In genomic region chr1:186375152-186375928, GRCh38 we compare ENCODE assay signal across 8 cellular contexts. TPM values are rescaled to one million over a fixed set of nuclear protein-coding genes. Genes with fewer than 3 reads are reported as not detected.
DNase-seq lines count a peak whose midpoint lies in the region; ATAC-seq, FAIRE-seq and TF ChIP-seq lines count a peak whose summit lies in the region.

Gene ODR4, plus strand, starts transcription at chr1:186375838. Its CDS starts 3,948 bp downstream, at chr1:186379786.
Gene TPR, minus strand, starts transcription at chr1:186375253. Its CDS starts 225 bp downstream, at chr1:186375028.

- peak within 1 kb of the TSS; percentile 92 for H3K27ac ChIP-seq in ACC112 (ENCODE audit: low read depth, low read length)
- H3K27ac ChIP-seq in VCaP: peak within 1 kb of the TSS; percentile 86
- peak within 1 kb of the TSS; percentile 94 for H3K27ac ChIP-seq in mammary epithelial cell (ENCODE audit: insufficient read depth, low read depth, low read length)
- H3K27ac ChIP-seq in iPS-20b (ENCODE audit: low read length): peak within 1 kb of the TSS; percentile 15
- peak within 1 kb of the TSS; percentile 95 to 99 for H3K27ac ChIP-seq in small intestine (ENCODE audit: low read depth in 1 of 2, low read length in 1 of 2)

- BruUV-seq in mammary epithelial cell (replicated peaks; lab: Mats Ljungman, UMichigan): no TSS peak

- peak within 1 kb of the TSS; percentile 94 for H3K4me2 ChIP-seq in mammary epithelial cell (ENCODE audit: insufficient read depth, low read depth, low read length)

- TF ChIP-seq CTCF in VCaP (conservative IDR thresholded peaks at IDR 0.05) (peak; percentile 96), mammary epithelial cell (conservative IDR thresholded peaks at IDR 0.05 in 1 of 2, IDR thresholded peaks at IDR 0.05 in 1 of 2; ENCODE audit: extremely low read depth in 1 of 2, insufficient read depth in 1 of 2, low read depth in 1 of 2, low read length in 2 of 2) (peak; percentile 85 to 87)

- no peaks in the 10 kb centered on the region for H3K9me3 ChIP-seq in mammary epithelial cell (replicated peaks; ENCODE audit: insufficient read depth, low read length)
- H3K9me3 ChIP-seq in iPS-20b (ENCODE audit: insufficient read depth, low read depth, low read length): no peaks in the 10 kb centered on the region
- no peaks in the 10 kb centered on the region for H3K9me3 ChIP-seq in small intestine (ENCODE audit: control insufficient read depth, low read depth)

- H3K36me3 ChIP-seq in ACC112 (ENCODE audit: insufficient read depth, low read length): peaks cover 27% of the 10 kb centered on the region
- peaks cover 16% of the 10 kb centered on the region for H3K36me3 ChIP-seq in mammary epithelial cell (ENCODE audit: insufficient read depth, low read length)
- peaks cover 50% of the 10 kb centered on the region for H3K36me3 ChIP-seq in iPS-20b (ENCODE audit: insufficient read depth, low read depth, low read length)
- peaks cover 0 to under 1% of the 10 kb centered on the region in 2 donors for H3K36me3 ChIP-seq in small intestine (ENCODE audit: control insufficient read depth in 2 of 2, insufficient read depth in 2 of 2, low read length in 2 of 2)

- H3K4me3 ChIP-seq in ACC112 (ENCODE audit: low read depth, low read length) (peak within 1 kb of the TSS; percentile 92), mammary epithelial cell (replicated peaks in 1 of 3; ENCODE audit: insufficient read depth in 1 of 3, low read depth in 2 of 3, low read length in 3 of 3) (peak within 1 kb of the TSS; percentile 91 to 99 (median 92)), iPS-20b (ENCODE audit: low read length) (peak within 1 kb of the TSS; percentile 92), small intestine (ENCODE audit: low read depth in 1 of 2, low read length in 2 of 2) (peak within 1 kb of the TSS; percentile 73 to 74)

- CTCF ChIA-PET in mammary epithelial cell (lab: Charles Lee; ENCODE audit: low non-redundant PET): interaction anchor here (0.5 to 1.2 kb wide), 10 partner anchors 13 to 1517 kb away, joined by 3 to 12 read pairs (median 4); no protein-coding TSS in a partner anchor

- no peak for FAIRE-seq in small intestine (lab: Jason Lieb, UNC)

- peaks cover 17% of the 10 kb centered on the region for H3K4me1 ChIP-seq in ACC112 (ENCODE audit: control insufficient read depth, insufficient read depth, low read length, unreplicated experiment)
- peaks cover 8% of the 10 kb centered on the region for H3K4me1 ChIP-seq in mammary epithelial cell (ENCODE audit: insufficient read depth, low read length)
- H3K4me1 ChIP-seq in iPS-20b (ENCODE audit: insufficient read depth, low read length): peaks cover 9% of the 10 kb centered on the region; the same call in 1 of the 2 replicates
- peaks cover 2 to 3% of the 10 kb centered on the region in 2 donors for H3K4me1 ChIP-seq in small intestine (ENCODE audit: control insufficient read depth in 2 of 2, insufficient read depth in 1 of 2, low read depth in 1 of 2, low read length in 1 of 2)

- H4K20me1 ChIP-seq in mammary epithelial cell (ENCODE audit: insufficient read depth, low read length): no peaks in the 10 kb centered on the region

- H3K79me2 ChIP-seq in ACC112 (ENCODE audit: control insufficient read depth, insufficient read depth, low read length, unreplicated experiment) (peaks cover 84% of the 10 kb centered on the region), mammary epithelial cell (ENCODE audit: insufficient read depth, low read length) (peaks cover 89% of the 10 kb centered on the region)

- ATAC-seq in GM18867 (IDR thresholded peaks at IDR 0.05; ENCODE audit: unreplicated experiment) (peak; percentile 86), HG03108 (IDR thresholded peaks at IDR 0.05; ENCODE audit: unreplicated experiment) (peak; percentile 89)

- DNase-seq in NCI-H2196 (lab: John Stamatoyannopoulos, UW; ENCODE audit: unreplicated experiment) (peak; percentile 99), mammary epithelial cell (peak; percentile 99), small intestine (peak; percentile 100)

- H3K27me3 ChIP-seq in ACC112 (ENCODE audit: insufficient read depth, low read length): no peaks in the 10 kb centered on the region
- H3K27me3 ChIP-seq in mammary epithelial cell (ENCODE audit: insufficient read depth, low read length): no peaks in the 10 kb centered on the region
- no peaks in the 10 kb centered on the region for H3K27me3 ChIP-seq in iPS-20b (ENCODE audit: insufficient read depth, low read length)
- no peaks in the 10 kb centered on the region for H3K27me3 ChIP-seq in small intestine (ENCODE audit: control insufficient read depth in 2 of 2, insufficient read depth in 2 of 2, low read length in 2 of 2)

- H2AFZ ChIP-seq in ACC112 (ENCODE audit: low read length, unreplicated experiment) (peak within 1 kb of the TSS; percentile 88), mammary epithelial cell (ENCODE audit: low read depth, low read length) (peak within 1 kb of the TSS; percentile 94)

- in situ Hi-C loops in mammary epithelial cell (cut with MboI; ENCODE audit: low sequenced_read_pairs in 2 of 2): no loop called here

- WGBS in mammary epithelial cell (ENCODE audit: low coverage, missing lambda C conversion rate): 3% methylated on average over 13 of the region's 60 CpGs
- WGBS in small intestine, 3 donors: 0% methylated on average over 56 to 60 of the region's 60 CpGs

- intact Hi-C loops in mammary epithelial cell (cut with micrococcal nuclease): loop anchor here (1.0 to 10.0 kb wide), 2 partner anchors 199 to 306 kb away; no protein-coding TSS in a partner anchor

- dilution Hi-C loops in mammary epithelial cell (cut with HindIII; ENCODE audit: low sequenced_read_pairs): no loop called here

- H3K9ac ChIP-seq in mammary epithelial cell (ENCODE audit: insufficient read depth, low read length): peak within 1 kb of the TSS; percentile 98
- H3K9ac ChIP-seq in iPS-20b (ENCODE audit: low read depth, low read length): peak within 1 kb of the TSS; percentile 93

RNA-seq across cellular contexts. Expression of gene ODR4, which starts in this region (rescaled TPM):
- 10 to 100 TPM; 21.5 to 21.7 TPM for total RNA-seq in mammary epithelial cell
- polyA plus RNA-seq in mammary epithelial cell (7.5 TPM), small intestine (10 to 100 TPM in 2 of 3 donors, 1 to 10 TPM in 1; 6.5 to 12.4 (median 11.6) TPM)
- polyA minus RNA-seq in mammary epithelial cell: 18.7 TPM

RNA-seq across cellular contexts. Expression of gene TPR, which starts in this region (rescaled TPM):
- total RNA-seq in mammary epithelial cell: 10 to 100 TPM; 48.3 to 98.3 TPM
- polyA plus RNA-seq in mammary epithelial cell (37.4 TPM), small intestine (10 to 100 TPM; 11.3 to 32.7 (median 24.8) TPM)
- 117 TPM for polyA minus RNA-seq in mammary epithelial cell

Comparison
In these comparisons a context has a peak if more than half of its experiments do, and no peak if none do; other contexts are left out.
1. Peak in every context shown above with its lines: DNase-seq, ATAC-seq, H3K4me3 ChIP-seq and H3K27ac ChIP-seq.
2. H3K27ac ChIP-seq: peak in every context shown above with its lines; median percentile 97 in small intestine; 94 in mammary epithelial cell; 92 in ACC112; 86 in VCaP; 15 in iPS-20b.